Comparison of ENCODE assay signal across 31 cellular contexts in genomic region chr15:100484419-100484818, GRCh38. TPM values are rescaled to one million over a fixed set of nuclear protein-coding genes. Genes with fewer than 3 reads are reported as not detected.
"Had no signal": no experiment of that assay in that cellular context is flagged by ENCODE, and none has a peak within 500 bp of the region (broad histone marks: within the 10 kb centered on the region; RNA-seq: fewer than 3 reads in every experiment).

No MANE protein-coding gene starts in this region.

- H3K4me3 Mint-ChIP-seq: dendritic cell treated with granulocyte-macrophage colony-stimulating factor and Interleukin-4, amounts not matched to agents 40 ng/mL and 50 ng/mL, for 4 days; effector memory CD8-positive, alpha-beta T cell; endodermal cell; mesothelial cell of epicardium had no signal

- H3K36me3 ChIP-seq: colonic mucosa, gastrocnemius medialis, heart right ventricle, left lung, lower lobe of right lung had no signal

- H3K27ac ChIP-seq: colonic mucosa, epithelial cell of prostate, esophagus squamous epithelium, gastrocnemius medialis, heart right ventricle, left lung, lower lobe of right lung had no signal

- ATAC-seq: effector memory CD8-positive, alpha-beta T cell; esophagus mucosa; gastrocnemius medialis; heart right ventricle; left colon; left lung; left ventricle myocardium superior; lower lobe of right lung; mucosa of descending colon had no signal

- DNase-seq: colonic mucosa; cortex of kidney; effector CD8-positive, alpha-beta T cell; effector memory CD8-positive, alpha-beta T cell; endodermal cell; erythroblast; esophagus squamous epithelium; foreskin fibroblast; foreskin melanocyte; gastrocnemius medialis; glutamatergic neuron; head of caudate nucleus; heart right ventricle; hippocampal formation; left colon; left lung; left ventricle myocardium superior; lower lobe of right lung; mesenchymal stem cell; mucosa of descending colon had no signal

- H3K4me3 ChIP-seq: colonic mucosa, esophagus squamous epithelium, gastrocnemius medialis, heart right ventricle, left lung, lower lobe of right lung, mucosa of descending colon had no signal

- H3K4me1 Mint-ChIP-seq: endodermal cell had no signal

- H3K4me1 ChIP-seq: colonic mucosa, esophagus squamous epithelium, gastrocnemius medialis, heart right ventricle, left lung, lower lobe of right lung had no signal

- H3K27ac Mint-ChIP-seq: dendritic cell treated with granulocyte-macrophage colony-stimulating factor and Interleukin-4, amounts not matched to agents 40 ng/mL and 50 ng/mL, for 4 days; effector memory CD8-positive, alpha-beta T cell; endodermal cell; mesothelial cell of epicardium had no signal

- H3K36me3 Mint-ChIP-seq: mesothelial cell of epicardium had no signal

- H3K9me3 Mint-ChIP-seq: endodermal cell had no signal

- H3K9me3 ChIP-seq: colonic mucosa, gastrocnemius medialis, lower lobe of right lung, mucosa of descending colon had no signal

- H3K27me3 ChIP-seq: colonic mucosa, esophagus squamous epithelium, gastrocnemius medialis, left lung had no signal

RNA-seq across cellular contexts. Expression of gene CERS3, which starts 44.3 kb away (rescaled TPM):
- total RNA-seq: chondrocyte, dermis microvascular lymphatic vessel endothelial cell, glomerular endothelial cell, heart right ventricle, kidney epithelial cell, left colon, left lung, left ventricle myocardium superior, lower lobe of right lung, lung microvascular endothelial cell, mesenteric fat pad, myocyte had no signal
